ENCODE assay signal across 1 cellular context in the genomic region with DNA sequence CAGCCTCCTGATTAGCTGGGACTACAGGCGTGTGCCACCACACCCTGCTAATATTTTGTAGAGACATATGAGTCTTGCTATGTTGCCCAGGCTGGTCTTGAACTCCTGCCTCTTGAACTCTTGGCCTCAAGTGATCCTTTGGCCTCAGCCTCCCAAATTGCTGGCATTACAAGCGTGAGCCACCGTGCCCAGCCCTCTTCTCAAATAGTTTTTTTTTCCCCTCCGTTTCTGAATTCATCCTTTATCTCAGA.
TF ChIP-seq lines count a peak whose summit lies in the region.

No MANE protein-coding gene starts in this region.

TF ChIP-seq in K562, 482 proteins besides CTCF, POLR2A, EP300 and RAD21:
- TF ChIP-seq CHD4 (IDR thresholded peaks at IDR 0.05; ENCODE audit: insufficient read depth, insufficient replicate concordance, low read depth, low read length, poor library complexity, severe bottlenecking) (peak; percentile 88), DIDO1 (tag; IDR thresholded peaks at IDR 0.05; ENCODE audit: low read depth) (0 out of 2 replicates have a peak, but pooled peaks have one; percentile 52), MYNN (IDR thresholded peaks at IDR 0.05) (peak; percentile 53; the same call in 1 of the 2 replicates), MYNN (CRISPR knock-in tag; IDR thresholded peaks at IDR 0.05) (no peak), CHD1 (IDR thresholded peaks at IDR 0.05; ENCODE audit: low read length) (peak; percentile 69), ZNF57 (CRISPR knock-in tag; IDR thresholded peaks at IDR 0.05) (no peak), MEF2D (tag; conservative IDR thresholded peaks at IDR 0.05; ENCODE audit: low read depth) (0 out of 2 replicates have a peak, but pooled peaks have one; percentile 35), ZFX (CRISPR knock-in tag; IDR thresholded peaks at IDR 0.05) (no peak), ZNF830 (CRISPR knock-in tag; IDR thresholded peaks at IDR 0.05) (0 out of 2 replicates have a peak, but pooled peaks have one; percentile 74)
- TF ChIP-seq, protein P1, sequence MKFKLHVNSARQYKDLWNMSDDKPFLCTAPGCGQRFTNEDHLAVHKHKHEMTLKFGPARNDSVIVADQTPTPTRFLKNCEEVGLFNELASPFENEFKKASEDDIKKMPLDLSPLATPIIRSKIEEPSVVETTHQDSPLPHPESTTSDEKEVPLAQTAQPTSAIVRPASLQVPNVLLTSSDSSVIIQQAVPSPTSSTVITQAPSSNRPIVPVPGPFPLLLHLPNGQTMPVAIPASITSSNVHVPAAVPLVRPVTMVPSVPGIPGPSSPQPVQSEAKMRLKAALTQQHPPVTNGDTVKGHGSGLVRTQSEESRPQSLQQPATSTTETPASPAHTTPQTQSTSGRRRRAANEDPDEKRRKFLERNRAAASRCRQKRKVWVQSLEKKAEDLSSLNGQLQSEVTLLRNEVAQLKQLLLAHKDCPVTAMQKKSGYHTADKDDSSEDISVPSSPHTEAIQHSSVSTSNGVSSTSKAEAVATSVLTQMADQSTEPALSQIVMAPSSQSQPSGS (CRISPR knock-in tag; IDR thresholded peaks at IDR 0.05) = no peak
